Comparison of ENCODE assay signal across 9 cellular contexts in genomic region chr2:108621689-108622681, GRCh38.
DNase-seq lines count a peak whose midpoint lies in the region; ATAC-seq, FAIRE-seq and TF ChIP-seq lines count a peak whose summit lies in the region.
"Had no signal": no experiment of that assay in that cellular context is flagged by ENCODE, and none has a peak within 500 bp of the region (broad histone marks: within the 10 kb centered on the region; RNA-seq: fewer than 3 reads in every experiment).

No MANE protein-coding gene starts in this region.

- peak overlapping the region; percentile 97 for H3K27ac Mint-ChIP-seq in nephron progenitor cell

- no peaks in the 10 kb centered on the region for H3K36me3 ChIP-seq in mammary epithelial cell (ENCODE audit: insufficient read depth, low read length)
- H3K36me3 ChIP-seq in brain microvascular endothelial cell (replicated peaks): no peaks in the 10 kb centered on the region

- TF ChIP-seq CTCF in mammary epithelial cell (conservative IDR thresholded peaks at IDR 0.05 in 1 of 2, IDR thresholded peaks at IDR 0.05 in 1 of 2; ENCODE audit: extremely low read depth in 1 of 2, insufficient read depth in 1 of 2, low read depth in 1 of 2, low read length in 2 of 2): no peak
- TF ChIP-seq CTCF in nephron progenitor cell (IDR thresholded peaks at IDR 0.05): no peak
- no peak for TF ChIP-seq CTCF in brain microvascular endothelial cell (IDR thresholded peaks at IDR 0.05; ENCODE audit: low read depth, low read length, missing control alignments)

- DNase-seq in NCI-H69 (lab: John Stamatoyannopoulos, UW): peak; percentile 34
- DNase-seq in mammary epithelial cell: no peak
- no peak for DNase-seq in nephron progenitor cell
- no peak for DNase-seq in brain microvascular endothelial cell
- no peak for DNase-seq in NCI-H2107 treated with DMSO at 0.1 percent for 48 hours (lab: John Stamatoyannopoulos, UW; ENCODE audit: unreplicated experiment)
- DNase-seq: HFFc6 had no signal

- H3K4me3 ChIP-seq in mammary epithelial cell (replicated peaks in 1 of 3; ENCODE audit: insufficient read depth in 1 of 3, low read depth in 2 of 3, low read length in 3 of 3): peak overlapping the region; percentile 34 to 50 (median 37)
- no peak overlapping the region for H3K4me3 ChIP-seq in brain microvascular endothelial cell (ENCODE audit: low read depth, low read length)

- CTCF ChIA-PET in mammary epithelial cell (lab: Charles Lee; ENCODE audit: low non-redundant PET): interaction anchor here (0.6 kb wide), 1 partner anchor 14 kb away, joined by 3 read pairs; no protein-coding TSS in a partner anchor

- no peaks in the 10 kb centered on the region for H3K36me3 Mint-ChIP-seq in nephron progenitor cell (ENCODE audit: low read depth)

- dilution Hi-C loops in mammary epithelial cell (cut with HindIII; ENCODE audit: low sequenced_read_pairs): no loop called here

- peak; percentile 15 for FAIRE-seq in G401.6 (lab: Jason Lieb, UNC)

- peaks cover 83% of the 10 kb centered on the region for H3K4me1 Mint-ChIP-seq in nephron progenitor cell

- 89% methylated on average over 2 of the region's 2 CpGs for WGBS in mammary epithelial cell (ENCODE audit: low coverage, missing lambda C conversion rate)

- peak overlapping the region; percentile 65 for H3K9ac ChIP-seq in mammary epithelial cell (ENCODE audit: insufficient read depth, low read length)

- H4K20me1 ChIP-seq in mammary epithelial cell (ENCODE audit: insufficient read depth, low read length): no peaks in the 10 kb centered on the region

- H3K4me3 Mint-ChIP-seq in nephron progenitor cell: peak overlapping the region; percentile 73
- H3K4me3 Mint-ChIP-seq: HFFc6 had no signal

- no TSS peak for BruUV-seq in mammary epithelial cell (replicated peaks; lab: Mats Ljungman, UMichigan)

- ATAC-seq in HG02870 (IDR thresholded peaks at IDR 0.05; ENCODE audit: unreplicated experiment) (no peak), GM18517 (IDR thresholded peaks at IDR 0.05; ENCODE audit: unreplicated experiment) (no peak)

- no peak overlapping the region for H2AFZ ChIP-seq in mammary epithelial cell (ENCODE audit: low read depth, low read length)

- in situ Hi-C loops in mammary epithelial cell (cut with MboI; ENCODE audit: low sequenced_read_pairs in 2 of 2) (no loop called here), brain microvascular endothelial cell (cut with HindIII; ENCODE audit: low pct_ligation_motif_present, low sequenced_read_pairs) (no loop called here)

- H3K9me3 ChIP-seq in mammary epithelial cell (replicated peaks; ENCODE audit: insufficient read depth, low read length): no peaks in the 10 kb centered on the region

- no peaks in the 10 kb centered on the region for H3K9me3 Mint-ChIP-seq in nephron progenitor cell
- H3K9me3 Mint-ChIP-seq: HFFc6 had no signal

- peak overlapping the region; percentile 91 for H3K4me2 ChIP-seq in mammary epithelial cell (ENCODE audit: insufficient read depth, low read depth, low read length)

- H3K27ac ChIP-seq in mammary epithelial cell (ENCODE audit: insufficient read depth, low read depth, low read length) (peak overlapping the region; percentile 80), brain microvascular endothelial cell (no peak overlapping the region)

- H3K79me2 ChIP-seq in mammary epithelial cell (ENCODE audit: insufficient read depth, low read length): peaks cover 92% of the 10 kb centered on the region

- no peaks in the 10 kb centered on the region for H3K27me3 Mint-ChIP-seq in nephron progenitor cell (ENCODE audit: low read depth, poor library complexity)

- H3K4me1 ChIP-seq in mammary epithelial cell (ENCODE audit: insufficient read depth, low read length): peaks cover 28% of the 10 kb centered on the region

- intact Hi-C loops in mammary epithelial cell (cut with micrococcal nuclease): loop anchor here (1.0 kb wide), 1 partner anchor 28 kb away; no protein-coding TSS in a partner anchor

- no peaks in the 10 kb centered on the region for H3K27me3 ChIP-seq in mammary epithelial cell (ENCODE audit: insufficient read depth, low read length)
- no peaks in the 10 kb centered on the region for H3K27me3 ChIP-seq in brain microvascular endothelial cell (replicated peaks)
